Comparison of ENCODE assay signal across 10 cellular contexts in genomic region chr11:66880484-66881211, GRCh38. TPM values are rescaled to one million over a fixed set of nuclear protein-coding genes. Genes with fewer than 3 reads are reported as not detected.
A peak's percentile ranks its signal among the peaks of the same experiment; 100 is the strongest.
DNase-seq lines count a peak whose midpoint lies in the region; ATAC-seq and TF ChIP-seq lines count a peak whose summit lies in the region.
"Had no signal": no experiment of that assay in that cellular context is flagged by ENCODE, and none has a peak within 500 bp of the region (broad histone marks: within the 10 kb centered on the region; RNA-seq: fewer than 3 reads in every experiment).

No MANE protein-coding gene starts in this region.

- peak overlapping the region; percentile 17 for H3K27ac ChIP-seq in angular gyrus (ENCODE audit: low read depth, low read length)
- H3K27ac ChIP-seq: esophagus muscularis mucosa had no signal

- H3K9me3 Mint-ChIP-seq in nephron, result no peaks in the 10 kb centered on the region
- H3K9me3 Mint-ChIP-seq in activated T-helper 1 cell treated with anti-CD3 and anti-CD28 coated beads, Interleukin-12 subunit alpha, Interleukin-12 subunit beta, Interleukin-2, Interleukin-4 antibody, amounts not matched to agents 30 ng/mL and 10 ng/mL and 1 ng/mL, durations not matched to agents 14 hours and 24 hours and 36 hours, result no peaks in the 10 kb centered on the region
- H3K9me3 Mint-ChIP-seq: activated CD4-positive, alpha-beta memory T cell treated with anti-CD3 and anti-CD28 coated beads for 36 hours had no signal

- DNase-seq in H4 (ENCODE audit: low spot score) (peak; percentile 76), NCI-H1694 treated with DMSO at 0.1 percent for 48 hours (lab: John Stamatoyannopoulos, UW) (peak; percentile 8)
- no peak for DNase-seq in activated T-helper 1 cell treated with anti-CD3 and anti-CD28 coated beads, Interleukin-12 subunit alpha, Interleukin-12 subunit beta, Interleukin-2, Interleukin-4 antibody, amounts not matched to agents 30 ng/mL and 10 ng/mL and 1 ng/mL, durations not matched to agents 14 hours and 24 hours and 36 hours (ENCODE audit: low spot score)
- DNase-seq: activated CD4-positive, alpha-beta memory T cell treated with anti-CD3 and anti-CD28 coated beads for 36 hours had no signal

- H3K4me3 Mint-ChIP-seq in nephron, result no peak overlapping the region
- H3K4me3 Mint-ChIP-seq in activated T-helper 1 cell treated with anti-CD3 and anti-CD28 coated beads, Interleukin-12 subunit alpha, Interleukin-12 subunit beta, Interleukin-2, Interleukin-4 antibody, amounts not matched to agents 30 ng/mL and 10 ng/mL and 1 ng/mL, durations not matched to agents 14 hours and 24 hours and 36 hours, result no peak overlapping the region
- H3K4me3 Mint-ChIP-seq: activated CD4-positive, alpha-beta memory T cell treated with anti-CD3 and anti-CD28 coated beads for 36 hours had no signal

- H3K27me3 Mint-ChIP-seq in nephron (ENCODE audit: low read depth), result no peaks in the 10 kb centered on the region
- no peaks in the 10 kb centered on the region for H3K27me3 Mint-ChIP-seq in activated T-helper 1 cell treated with anti-CD3 and anti-CD28 coated beads, Interleukin-12 subunit alpha, Interleukin-12 subunit beta, Interleukin-2, Interleukin-4 antibody, amounts not matched to agents 30 ng/mL and 10 ng/mL and 1 ng/mL, durations not matched to agents 14 hours and 24 hours and 36 hours (ENCODE audit: insufficient read depth)
- H3K27me3 Mint-ChIP-seq: activated CD4-positive, alpha-beta memory T cell treated with anti-CD3 and anti-CD28 coated beads for 36 hours had no signal

- no peak for ATAC-seq in GM21360 (IDR thresholded peaks at IDR 0.05; ENCODE audit: unreplicated experiment)
- ATAC-seq in GM19463 (IDR thresholded peaks at IDR 0.05; ENCODE audit: unreplicated experiment), result no peak
- no peak for ATAC-seq in HG02610 (IDR thresholded peaks at IDR 0.05; ENCODE audit: unreplicated experiment)

- no peak for TF ChIP-seq CTCF in nephron (IDR thresholded peaks at IDR 0.05; ENCODE audit: unreplicated experiment in 3 of 3)

- H3K4me1 Mint-ChIP-seq in nephron, result peaks cover 80% of the 10 kb centered on the region
- peaks cover 15% of the 10 kb centered on the region for H3K4me1 Mint-ChIP-seq in activated T-helper 1 cell treated with anti-CD3 and anti-CD28 coated beads, Interleukin-12 subunit alpha, Interleukin-12 subunit beta, Interleukin-2, Interleukin-4 antibody, amounts not matched to agents 30 ng/mL and 10 ng/mL and 1 ng/mL, durations not matched to agents 14 hours and 24 hours and 36 hours (ENCODE audit: low read depth)

- intact Hi-C loops in activated T-helper 1 cell treated with anti-CD3 and anti-CD28 coated beads, Interleukin-12 subunit alpha, Interleukin-12 subunit beta, Interleukin-2, Interleukin-4 antibody, amounts not matched to agents 30 ng/mL and 10 ng/mL and 1 ng/mL, durations not matched to agents 14 hours and 24 hours and 36 hours (cut with micrococcal nuclease), result no loop called here

- H3K36me3 Mint-ChIP-seq in nephron (ENCODE audit: low read depth), result no peaks in the 10 kb centered on the region
- no peaks in the 10 kb centered on the region for H3K36me3 Mint-ChIP-seq in activated T-helper 1 cell treated with anti-CD3 and anti-CD28 coated beads, Interleukin-12 subunit alpha, Interleukin-12 subunit beta, Interleukin-2, Interleukin-4 antibody, amounts not matched to agents 30 ng/mL and 10 ng/mL and 1 ng/mL, durations not matched to agents 14 hours and 24 hours and 36 hours (ENCODE audit: low read depth)
- H3K36me3 Mint-ChIP-seq: activated CD4-positive, alpha-beta memory T cell treated with anti-CD3 and anti-CD28 coated beads for 36 hours had no signal

- H3K27ac Mint-ChIP-seq in nephron, result peak overlapping the region; percentile 35 to 55 (median 41)
- no peak overlapping the region for H3K27ac Mint-ChIP-seq in activated T-helper 1 cell treated with anti-CD3 and anti-CD28 coated beads, Interleukin-12 subunit alpha, Interleukin-12 subunit beta, Interleukin-2, Interleukin-4 antibody, amounts not matched to agents 30 ng/mL and 10 ng/mL and 1 ng/mL, durations not matched to agents 14 hours and 24 hours and 36 hours
- H3K27ac Mint-ChIP-seq: activated CD4-positive, alpha-beta memory T cell treated with anti-CD3 and anti-CD28 coated beads for 36 hours had no signal

RNA-seq across cellular contexts. Expression of gene LRFN4, which starts 23.8 kb away (rescaled TPM):
- 4.7 and 12.4 TPM in 2 replicates for total RNA-seq in H4 (2014; rRNA removed; shearing (Covaris generic))
- 48.4 and 49.6 TPM in 2 replicates for total RNA-seq in activated T-helper 1 cell treated with anti-CD3 and anti-CD28 coated beads, Interleukin-12 subunit alpha, Interleukin-12 subunit beta, Interleukin-2, Interleukin-4 antibody, amounts not matched to agents 30 ng/mL and 10 ng/mL and 1 ng/mL, durations not matched to agents 14 hours and 24 hours and 36 hours

RNA-seq across cellular contexts. Expression of gene RCE1, which starts 37.4 kb away (rescaled TPM):
- total RNA-seq in H4 (2014; rRNA removed; shearing (Covaris generic)), result 23.5 and 27.5 TPM in 2 replicates
- 30.9 and 34.4 TPM in 2 replicates for total RNA-seq in activated T-helper 1 cell treated with anti-CD3 and anti-CD28 coated beads, Interleukin-12 subunit alpha, Interleukin-12 subunit beta, Interleukin-2, Interleukin-4 antibody, amounts not matched to agents 30 ng/mL and 10 ng/mL and 1 ng/mL, durations not matched to agents 14 hours and 24 hours and 36 hours
